In the genomic region with DNA sequence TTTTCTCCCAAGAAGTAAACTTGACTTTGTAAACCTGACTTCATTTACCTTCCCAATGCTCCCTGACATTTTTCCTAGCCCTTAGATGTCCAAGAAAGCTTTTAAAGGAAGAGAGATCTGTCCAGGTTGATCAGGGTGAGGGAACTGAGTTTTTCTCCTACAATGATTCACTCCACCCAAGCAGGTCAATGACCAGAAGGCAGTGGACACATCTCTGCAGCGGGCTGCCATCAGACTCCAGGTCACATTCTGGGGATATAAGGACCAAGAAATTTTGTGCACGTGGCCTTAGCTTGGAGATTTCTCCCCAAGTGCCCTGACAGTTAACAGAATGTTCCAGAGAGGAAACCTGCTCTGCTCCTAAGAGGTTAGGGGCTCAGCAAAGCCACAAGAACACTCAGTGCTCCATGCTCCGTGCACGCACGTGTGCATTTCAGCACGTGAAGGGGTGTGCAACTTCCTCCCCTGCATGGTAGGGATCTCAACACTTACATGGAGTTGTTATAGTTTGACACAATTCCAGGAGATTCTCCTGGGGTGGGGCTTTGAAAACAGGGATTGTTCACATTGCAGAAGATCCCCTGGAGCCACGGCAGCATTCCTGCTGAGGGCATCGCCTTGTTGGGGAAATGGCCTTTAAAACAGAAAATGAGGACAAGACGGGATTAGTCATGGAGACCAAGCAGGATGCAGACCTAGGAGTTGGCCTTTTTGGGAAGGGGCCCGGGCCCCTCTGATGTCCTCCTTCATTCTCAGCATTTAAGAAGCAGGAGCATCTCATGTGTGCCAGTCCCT, we compare ENCODE assay signal across 21 cellular contexts. TPM values are rescaled to one million over a fixed set of nuclear protein-coding genes. Genes with fewer than 3 reads are reported as not detected.
A peak's percentile ranks its signal among the peaks of the same experiment; 100 is the strongest.
DNase-seq lines count a peak whose midpoint lies in the region; ATAC-seq and TF ChIP-seq lines count a peak whose summit lies in the region.
"Had no signal": no experiment of that assay in that cellular context is flagged by ENCODE, and none has a peak within 500 bp of the region (broad histone marks: within the 10 kb centered on the region; RNA-seq: fewer than 3 reads in every experiment).

No MANE protein-coding gene starts in this region.

- peak overlapping the region; percentile 86 for H3K14ac ChIP-seq in trophoblast cell (ENCODE audit: low read length)

- no peak overlapping the region for H3K4me3 ChIP-seq in BLaER1 treated with 17β-estradiol and CSF1 and Interleukin-3, amounts not matched to agents 10 nM and 100 nM
- H3K4me3 ChIP-seq in MM.1S (ENCODE audit: low read length) (no peak overlapping the region), trophoblast cell (ENCODE audit: low read depth, low read length) (no peak overlapping the region)
- H3K4me3 ChIP-seq: A549 had no signal

- no peaks in the 10 kb centered on the region for H3K9me2 ChIP-seq in MM.1S (replicated peaks; ENCODE audit: insufficient read depth, low read length)

- H3F3A ChIP-seq in MM.1S (ENCODE audit: insufficient read depth, low read length) = peaks cover 3% of the 10 kb centered on the region; the same call in 1 of the 2 replicates

- peak overlapping the region in 7 of 11 experiments; percentile 38 to 74 (median 59); a peak in 11 of 22 replicates for H3K4me2 ChIP-seq in BLaER1 treated with 17β-estradiol and CSF1 and Interleukin-3, amounts not matched to agents 10 nM and 100 nM
- H3K4me2 ChIP-seq in MM.1S (ENCODE audit: low read depth, low read length) (peak overlapping the region; percentile 29; the same call in 1 of the 2 replicates), trophoblast cell (ENCODE audit: low read length) (no peak overlapping the region)
- H3K4me2 ChIP-seq: A549 had no signal

- peak overlapping the region; percentile 8 for H3K4ac ChIP-seq in trophoblast cell (ENCODE audit: low read depth, low read length)

- peaks cover 13 to 63% (median 36%) of the 10 kb centered on the region in 10 experiments; a peak in 18 of 20 replicates for H3K4me1 ChIP-seq in BLaER1 treated with 17β-estradiol and CSF1 and Interleukin-3, amounts not matched to agents 10 nM and 100 nM
- peaks cover 9% of the 10 kb centered on the region; the same call in 1 of the 2 replicates for H3K4me1 ChIP-seq in MM.1S (ENCODE audit: low read length)
- H3K4me1 ChIP-seq in trophoblast cell (ENCODE audit: control insufficient read depth in 1 of 2, insufficient read depth in 2 of 2, low read length in 2 of 2) = peaks cover 35 to 47% of the 10 kb centered on the region in 2 experiments

- no CpG with 5 or more reads among the region's 10 CpGs for WGBS in trophoblast cell (ENCODE audit: extremely low coverage, insufficient coverage, insufficient read length)

- H4K20me1 ChIP-seq in BLaER1 treated with 17β-estradiol and CSF1 and Interleukin-3, amounts not matched to agents 10 nM and 100 nM = peaks cover 0 to 83% (median 5%) of the 10 kb centered on the region in 11 experiments; a peak in 10 of 22 replicates
- H4K20me1 ChIP-seq in MM.1S (ENCODE audit: insufficient read depth, low read length) = no peaks in the 10 kb centered on the region

- H3K79me2 ChIP-seq in MM.1S (ENCODE audit: low read length) = no peaks in the 10 kb centered on the region
- H3K79me2 ChIP-seq in trophoblast cell (ENCODE audit: control insufficient read depth, insufficient read depth, low read length, poor library complexity) = peaks cover 9% of the 10 kb centered on the region

- peak overlapping the region; percentile 44 for H2BK12ac ChIP-seq in trophoblast cell (ENCODE audit: low read length)

- H3K27ac ChIP-seq in BLaER1 treated with 17β-estradiol and CSF1 and Interleukin-3, amounts not matched to agents 10 nM and 100 nM = no peak overlapping the region
- H3K27ac ChIP-seq in MM.1S (ENCODE audit: low read length) = no peak overlapping the region
- peak overlapping the region; percentile 49 for H3K27ac ChIP-seq in trophoblast cell (ENCODE audit: low read depth, low read length)
- H3K27ac ChIP-seq: A549, C4-2B, HL-60 had no signal

- peak overlapping the region; percentile 46 for H2AK5ac ChIP-seq in trophoblast cell (ENCODE audit: low read length)

- H3K79me1 ChIP-seq in trophoblast cell (ENCODE audit: low read length) = peaks cover 69% of the 10 kb centered on the region

- ATAC-seq in GM19324 (IDR thresholded peaks at IDR 0.05; ENCODE audit: low FRiP score, unreplicated experiment) (no peak), GM18867 (IDR thresholded peaks at IDR 0.05; ENCODE audit: unreplicated experiment) (no peak)
- ATAC-seq: A549, SK-N-SH treated with all-trans-retinoic acid at 6 μM for 48 hours had no signal

- no peak for DNase-seq in MM.1S
- peak; percentile 32 for DNase-seq in foreskin melanocyte
- peak; percentile 72 to 82 for DNase-seq in trophoblast cell
- DNase-seq in NCI-H226 = no peak
- DNase-seq: Caco-2, DMS153, EL, H9, NCI-H1092 treated with DMSO at 0.1 percent for 48 hours, NCI-H1694, NCI-H2107, NCI-H2227 treated with DMSO at 0.1 percent for 48 hours, NCI-H524 treated with DMSO at 0.1 percent for 48 hours, SHP77 treated with DMSO at 0.1 percent for 48 hours had no signal

- H4K12ac ChIP-seq in trophoblast cell (ENCODE audit: low read depth, low read length) = no peak overlapping the region

- H4K91ac ChIP-seq in trophoblast cell (ENCODE audit: low read depth, low read length) = peak overlapping the region; percentile 90

- H3K23ac ChIP-seq in trophoblast cell (ENCODE audit: low read length) = no peak overlapping the region

- peak overlapping the region; percentile 36 for H3K18ac ChIP-seq in trophoblast cell (ENCODE audit: low read length)

- no peaks in the 10 kb centered on the region for H3K9me3 ChIP-seq in BLaER1 treated with 17β-estradiol and CSF1 and Interleukin-3, amounts not matched to agents 10 nM and 100 nM (replicated peaks in 1 of 11)
- H3K9me3 ChIP-seq in MM.1S (replicated peaks; ENCODE audit: insufficient read depth, low read length) (no peaks in the 10 kb centered on the region), trophoblast cell (ENCODE audit: insufficient read depth, low read depth, low read length) (peaks cover 3% of the 10 kb centered on the region)
- H3K9me3 ChIP-seq: A549, Caco-2 had no signal

- H2BK120ac ChIP-seq in trophoblast cell (ENCODE audit: insufficient read depth, low read length, poor library complexity) = peak overlapping the region; percentile 86

- H3K9ac ChIP-seq in BLaER1 treated with 17β-estradiol and CSF1 and Interleukin-3, amounts not matched to agents 10 nM and 100 nM = no peak overlapping the region
- no peak overlapping the region for H3K9ac ChIP-seq in MM.1S (ENCODE audit: low read length)
- no peak overlapping the region for H3K9ac ChIP-seq in trophoblast cell (ENCODE audit: low read length)

- H4K8ac ChIP-seq in trophoblast cell (ENCODE audit: low read depth, low read length) = peak overlapping the region; percentile 40

- H2AFZ ChIP-seq in MM.1S (ENCODE audit: low read length) (no peak overlapping the region), trophoblast cell (ENCODE audit: insufficient read depth, low read length, poor library complexity) (no peak overlapping the region)

- H3K27me3 ChIP-seq in BLaER1 treated with 17β-estradiol and CSF1 and Interleukin-3, amounts not matched to agents 10 nM and 100 nM = peaks cover 19 to 100% (median 26%) of the 10 kb centered on the region in 11 experiments
- H3K27me3 ChIP-seq in MM.1S (replicated peaks; ENCODE audit: insufficient read depth, low read length) (peaks cover 81% of the 10 kb centered on the region), trophoblast cell (ENCODE audit: insufficient read depth, low read length) (no peaks in the 10 kb centered on the region)

- TF ChIP-seq CTCF in MM.1S (IDR thresholded peaks at IDR 0.05; ENCODE audit: low read length) = no peak

- H3K36me3 ChIP-seq in BLaER1 treated with 17β-estradiol and CSF1 and Interleukin-3, amounts not matched to agents 10 nM and 100 nM = no peaks in the 10 kb centered on the region
- H3K36me3 ChIP-seq in MM.1S (replicated peaks; ENCODE audit: insufficient read depth, low read length) = no peaks in the 10 kb centered on the region
- no peaks in the 10 kb centered on the region for H3K36me3 ChIP-seq in trophoblast cell (ENCODE audit: control insufficient read depth in 1 of 2, insufficient read depth in 2 of 2, low read length in 2 of 2)

- H2BK5ac ChIP-seq in trophoblast cell (ENCODE audit: low read depth, low read length, poor library complexity) = peak overlapping the region; percentile 63

RNA-seq across cellular contexts. Expression of gene ABCA4, which starts 9.8 kb away (rescaled TPM):
- polyA plus RNA-seq in trophoblast cell (2013) = 7.2 and 7.4 TPM in 2 replicates

Comparison
In these comparisons a context has a peak if more than half of its experiments do, and no peak if none do; other contexts are left out.
1. DNase-seq: peak in foreskin melanocyte (single experiment) and trophoblast cell (2 of 2); none in MM.1S (single experiment) and NCI-H226 (single experiment).